Comparison of ENCODE assay signal across 9 cellular contexts in the genomic region with DNA sequence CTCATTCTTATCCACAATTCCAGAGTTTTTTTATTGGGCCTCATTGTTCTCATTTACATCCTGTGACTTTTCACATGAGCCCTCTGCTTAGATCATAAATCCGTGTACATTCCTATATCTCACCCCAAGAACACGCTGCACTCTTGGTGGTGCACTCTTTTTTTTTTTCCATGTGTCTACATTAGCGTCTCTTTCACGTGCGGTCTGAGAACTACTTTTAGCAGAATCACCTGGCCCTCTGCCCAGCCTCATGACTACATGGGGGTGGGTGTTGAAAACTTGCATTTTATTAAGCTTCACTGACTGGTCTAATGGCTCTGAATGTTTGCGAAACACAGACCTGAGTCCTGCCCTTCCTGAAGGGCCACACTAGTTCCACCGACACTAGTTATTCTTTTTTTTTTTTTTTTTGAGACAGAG. TPM values are rescaled to one million over a fixed set of nuclear protein-coding genes. Genes with fewer than 3 reads are reported as not detected.
A peak's percentile ranks its signal among the peaks of the same experiment; 100 is the strongest.
DNase-seq lines count a peak whose midpoint lies in the region; ATAC-seq and TF ChIP-seq lines count a peak whose summit lies in the region.
"Had no signal": no experiment of that assay in that cellular context is flagged by ENCODE, and none has a peak within 500 bp of the region (broad histone marks: within the 10 kb centered on the region; RNA-seq: fewer than 3 reads in every experiment).

No MANE protein-coding gene starts in this region.

- H3K79me2 ChIP-seq in MM.1S (ENCODE audit: low read length) = no peaks in the 10 kb centered on the region

- no peak for TF ChIP-seq CTCF in choroid plexus epithelial cell (conservative IDR thresholded peaks at IDR 0.05; ENCODE audit: low read depth, low read length)
- no peak for TF ChIP-seq CTCF in MM.1S (IDR thresholded peaks at IDR 0.05; ENCODE audit: low read length)

- H3K4me1 ChIP-seq in MM.1S (ENCODE audit: low read length) = 0 out of 2 replicates have a peak, but pooled peaks cover 7% of the 10 kb centered on the region
- H3K4me1 ChIP-seq: gastroesophageal sphincter had no signal

- H3K4me2 ChIP-seq in MM.1S (ENCODE audit: low read depth, low read length) = no peak overlapping the region

- H3K9me2 ChIP-seq in MM.1S (replicated peaks; ENCODE audit: insufficient read depth, low read length) = no peaks in the 10 kb centered on the region

- H3K27ac ChIP-seq in MM.1S (ENCODE audit: low read length) = no peak overlapping the region
- H3K27ac ChIP-seq: gastroesophageal sphincter had no signal

- no peaks in the 10 kb centered on the region for H3K27me3 ChIP-seq in MM.1S (replicated peaks; ENCODE audit: insufficient read depth, low read length)
- H3K27me3 ChIP-seq: gastroesophageal sphincter had no signal

- H2AFZ ChIP-seq in MM.1S (ENCODE audit: low read length) = no peak overlapping the region

- no peaks in the 10 kb centered on the region for H4K20me1 ChIP-seq in MM.1S (ENCODE audit: insufficient read depth, low read length)

- H3K4me3 ChIP-seq in choroid plexus epithelial cell (ENCODE audit: low read depth, low read length) (no peak overlapping the region), MM.1S (ENCODE audit: low read length) (no peak overlapping the region)
- H3K4me3 ChIP-seq: gastroesophageal sphincter had no signal

- no peak overlapping the region for H3K9ac ChIP-seq in MM.1S (ENCODE audit: low read length)

- H3K36me3 ChIP-seq in MM.1S (replicated peaks; ENCODE audit: insufficient read depth, low read length) = no peaks in the 10 kb centered on the region
- H3K36me3 ChIP-seq: gastroesophageal sphincter had no signal

- peak; percentile 1 for DNase-seq in DMS79 (lab: John Stamatoyannopoulos, UW)
- DNase-seq in LoVo (ENCODE audit: low spot score) = peak; percentile 52
- peak; percentile 81 for DNase-seq in choroid plexus epithelial cell (ENCODE audit: low read depth)
- peak; percentile 70 for DNase-seq in mucosa of gallbladder (ENCODE audit: low spot score)
- no peak for DNase-seq in MM.1S
- no peak for DNase-seq in NAMALWA (ENCODE audit: low spot score)
- DNase-seq in activated CD4-positive, alpha-beta T cell treated with anti-CD3 and anti-CD28 coated beads, Interleukin-2, amount 50 U/mL, for 1 hour = no peak

- no peaks in the 10 kb centered on the region for H3F3A ChIP-seq in MM.1S (ENCODE audit: insufficient read depth, low read length)

- no peaks in the 10 kb centered on the region for H3K9me3 ChIP-seq in MM.1S (replicated peaks; ENCODE audit: insufficient read depth, low read length)
- H3K9me3 ChIP-seq: gastroesophageal sphincter had no signal

- ATAC-seq in GM18867 (IDR thresholded peaks at IDR 0.05; ENCODE audit: unreplicated experiment) = no peak
- ATAC-seq: gastroesophageal sphincter had no signal

RNA-seq across cellular contexts. Expression of a gene that starts 18.6 kb away (rescaled TPM):
- not detected for total RNA-seq in mucosa of gallbladder
- total RNA-seq: gastroesophageal sphincter had no signal

Comparison
In these comparisons a context has a peak if more than half of its experiments do, and no peak if none do; other contexts are left out.
1. DNase-seq: peak in DMS79 (single experiment), LoVo (single experiment), choroid plexus epithelial cell (single experiment) and mucosa of gallbladder (single experiment); none in MM.1S (single experiment), NAMALWA (single experiment) and activated CD4-positive, alpha-beta T cell treated with anti-CD3 and anti-CD28 coated beads, Interleukin-2, amount 50 U/mL, for 1 hour (single experiment).